ENCODE assay signal across 1 cellular context in the genomic region with DNA sequence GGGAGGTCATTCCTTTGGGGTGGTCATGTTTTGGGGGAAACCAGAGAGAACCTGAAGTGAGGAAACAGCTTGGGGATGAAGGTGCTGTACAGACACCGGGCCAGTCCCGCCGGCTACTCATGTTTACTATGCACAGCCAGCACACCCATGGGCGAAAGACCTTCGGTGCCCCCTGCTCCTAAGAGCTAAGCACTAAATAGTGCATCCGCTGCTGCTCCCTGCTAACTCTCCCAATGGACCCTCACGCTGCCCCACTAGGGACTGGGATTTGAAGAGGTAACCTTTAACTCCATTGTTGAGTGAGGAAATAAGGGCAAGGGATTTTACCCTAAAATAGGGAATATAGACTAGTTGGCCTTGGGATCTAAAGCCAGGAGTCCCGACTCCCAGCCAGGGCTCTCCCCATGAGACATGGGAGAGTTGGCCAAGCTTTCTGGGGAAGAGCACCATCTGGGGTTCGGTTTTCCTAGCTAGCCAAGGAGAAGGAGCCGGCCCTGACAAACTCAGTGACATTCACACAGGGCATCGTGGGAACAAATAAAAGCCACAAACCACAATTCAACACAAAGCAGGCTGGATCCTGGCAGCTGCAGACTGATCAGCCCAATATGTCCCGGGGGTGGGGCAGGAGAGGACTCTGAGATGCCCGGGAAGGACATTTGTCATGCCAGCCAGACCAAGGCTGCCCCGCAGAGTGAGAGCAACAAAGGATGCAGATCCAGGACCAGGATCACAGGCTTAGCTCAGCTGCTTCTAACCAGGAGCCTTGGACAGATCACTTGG.
TF ChIP-seq lines count a peak whose summit lies in the region.

No MANE protein-coding gene starts in this region.

TF ChIP-seq in GM23338, 12 proteins besides CTCF, POLR2A, EP300 and RAD21 (continued from another document):
- TF ChIP-seq REST (IDR thresholded peaks at IDR 0.05; ENCODE audit: unreplicated experiment): no peak
- TF ChIP-seq ZNF331 (CRISPR knock-in tag; IDR thresholded peaks at IDR 0.05; ENCODE audit: low read depth): no peak
